Comparison of ENCODE assay signal across 23 cellular contexts in the genomic region with DNA sequence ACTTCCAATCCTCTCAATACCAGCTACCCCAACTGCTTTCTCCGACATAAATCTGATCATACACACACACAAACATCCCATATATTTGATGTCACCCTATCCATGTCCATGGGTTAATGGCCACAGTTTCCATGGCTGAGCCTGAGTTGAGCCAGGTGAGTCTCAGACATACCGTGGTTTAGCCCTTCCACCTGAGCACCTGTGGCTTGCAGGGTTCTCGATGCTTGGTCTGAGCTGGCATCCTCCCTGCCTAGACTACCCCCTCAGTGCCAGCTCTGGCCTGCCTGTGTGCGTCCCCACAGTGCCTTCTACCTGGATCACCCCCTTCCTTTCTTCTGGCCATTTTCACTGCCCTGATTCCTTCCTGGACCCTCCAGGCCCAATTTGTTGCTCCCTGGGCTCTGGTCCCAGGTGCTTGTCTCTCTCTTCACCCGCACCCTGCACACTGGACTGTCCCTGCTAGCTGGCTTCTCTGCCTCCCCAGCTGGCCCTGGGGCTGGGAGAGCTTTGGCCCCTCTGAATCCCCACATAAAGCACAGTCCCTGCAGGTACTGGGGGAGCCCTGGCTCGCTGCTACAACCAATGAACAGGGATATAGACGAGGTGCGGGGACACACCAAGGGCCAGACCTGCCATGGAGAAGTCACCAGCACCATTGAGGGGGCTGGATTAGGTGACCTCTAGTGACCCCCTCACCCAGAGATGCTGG. TPM values are rescaled to one million over a fixed set of nuclear protein-coding genes. Genes with fewer than 3 reads are reported as not detected.
DNase-seq lines count a peak whose midpoint lies in the region; ATAC-seq and TF ChIP-seq lines count a peak whose summit lies in the region.
"Had no signal": no experiment of that assay in that cellular context is flagged by ENCODE, and none has a peak within 500 bp of the region (broad histone marks: within the 10 kb centered on the region; RNA-seq: fewer than 3 reads in every experiment).

No MANE protein-coding gene starts in this region.

- H3K4me1 ChIP-seq in breast epithelium (no peaks in the 10 kb centered on the region), PC-9 (replicated peaks; ENCODE audit: insufficient read depth) (peaks cover 39% of the 10 kb centered on the region), endodermal cell (ENCODE audit: control insufficient read depth, insufficient read depth, low read length) (peaks cover 5% of the 10 kb centered on the region)
- H3K4me1 ChIP-seq: thyroid gland had no signal

- no peak overlapping the region for H2AFZ ChIP-seq in PC-9

- peaks cover 6% of the 10 kb centered on the region; the same call in 1 of the 2 replicates for H3K79me2 ChIP-seq in PC-9 (ENCODE audit: low read depth)

- no peak overlapping the region for H3K9ac ChIP-seq in endodermal cell (ENCODE audit: extremely low read depth, low read length, poor library complexity, severe bottlenecking)

- H3K9me3 ChIP-seq in breast epithelium (no peaks in the 10 kb centered on the region), PC-9 (ENCODE audit: insufficient read depth, low read depth) (no peaks in the 10 kb centered on the region), endodermal cell (ENCODE audit: control insufficient read depth, low read length) (no peaks in the 10 kb centered on the region)
- H3K9me3 ChIP-seq: thyroid gland had no signal

- CTCF ChIA-PET in MCF 10A (lab: Yijun Ruan, JAX) (interaction anchor here (1.0 to 4.4 kb wide), 5 partner anchors 8 to 311 kb away, joined by 3 to 29 read pairs (median 4); partner anchors contain the start of genes ELMO3 and TMEM208), PC-9 (lab: Charles Lee) (no interaction called here)

- POLR2A ChIA-PET in MCF 10A (lab: Yijun Ruan, JAX) = interaction anchor here (0.7 to 9.4 kb wide), 13 partner anchors 8 to 176 kb away, joined by 3 to 87 read pairs (median 5); partner anchors contain the start of genes ELMO3, FHOD1, MATCAP1 and NOL3
- POLR2A ChIA-PET in PC-9 (lab: Charles Lee; ENCODE audit: unreplicated experiment) = interaction anchor here (0.6 to 0.7 kb wide), 2 partner anchors 35 to 692 kb away, joined by 3 to 4 read pairs; no protein-coding TSS in a partner anchor

- H3K27me3 Mint-ChIP-seq in MCF 10A (ENCODE audit: insufficient read depth, unreplicated experiment) (no peaks in the 10 kb centered on the region), endodermal cell (ENCODE audit: insufficient read depth) (peaks cover 7% of the 10 kb centered on the region)
- H3K27me3 Mint-ChIP-seq: CD4-positive, alpha-beta T cell; naive thymus-derived CD8-positive, alpha-beta T cell had no signal

- H3F3A ChIP-seq in PC-9 (ENCODE audit: insufficient read depth, low read depth) = peaks cover 45% of the 10 kb centered on the region

- H3K27me3 ChIP-seq in breast epithelium (no peaks in the 10 kb centered on the region), PC-9 (ENCODE audit: insufficient read depth, low read depth) (no peaks in the 10 kb centered on the region), endodermal cell (ENCODE audit: control insufficient read depth, insufficient read depth, low read length, poor library complexity, severe bottlenecking) (no peaks in the 10 kb centered on the region)
- H3K27me3 ChIP-seq: thyroid gland had no signal

- H3K4me1 Mint-ChIP-seq in MCF 10A (ENCODE audit: insufficient read depth, unreplicated experiment) (peaks cover 28% of the 10 kb centered on the region), endodermal cell (peaks cover 8% of the 10 kb centered on the region)
- H3K4me1 Mint-ChIP-seq in stimulated activated effector memory CD8-positive, alpha-beta T cell treated with anti-CD3 and anti-CD28 coated beads, Interleukin-12 subunit alpha, Interleukin-12 subunit beta, amount 100 ng/mL, for 72 hours = peaks cover 13% of the 10 kb centered on the region

- no peak for ATAC-seq in stimulated activated effector memory CD8-positive, alpha-beta T cell treated with anti-CD3 and anti-CD28 coated beads, Interleukin-12 subunit alpha, Interleukin-12 subunit beta, amount 100 ng/mL, for 72 hours
- ATAC-seq in HG03045 (IDR thresholded peaks at IDR 0.05; ENCODE audit: unreplicated experiment) = no peak
- ATAC-seq: activated CD4-positive, CD25-positive, alpha-beta regulatory T cell treated with anti-CD3 and anti-CD28 coated beads, Interleukin-2, amount 50 U/mL, for 24 hours; naive thymus-derived CD8-positive, alpha-beta T cell had no signal

- H3K36me3 ChIP-seq in breast epithelium = peaks cover 8% of the 10 kb centered on the region
- H3K36me3 ChIP-seq in PC-9 (ENCODE audit: low read depth) = 0 out of 2 replicates have a peak, but pooled peaks cover 3% of the 10 kb centered on the region
- peaks cover 15% of the 10 kb centered on the region for H3K36me3 ChIP-seq in endodermal cell (ENCODE audit: control insufficient read depth, insufficient read depth, low read length)

- BruUV-seq in MCF 10A (replicated peaks; lab: Mats Ljungman, UMichigan) (no TSS peak), PC-9 (replicated peaks; lab: Mats Ljungman, UMichigan) (no TSS peak)

- H3K27ac Mint-ChIP-seq in MCF 10A (ENCODE audit: low read depth, unreplicated experiment) = peak overlapping the region; percentile 66
- H3K27ac Mint-ChIP-seq in endodermal cell = no peak overlapping the region
- H3K27ac Mint-ChIP-seq in stimulated activated effector memory CD8-positive, alpha-beta T cell treated with anti-CD3 and anti-CD28 coated beads, Interleukin-12 subunit alpha, Interleukin-12 subunit beta, amount 100 ng/mL, for 72 hours = peak overlapping the region; percentile 89
- H3K27ac Mint-ChIP-seq: CD4-positive, alpha-beta T cell had no signal

- H3K9me3 Mint-ChIP-seq in MCF 10A (ENCODE audit: unreplicated experiment) (no peaks in the 10 kb centered on the region), endodermal cell (no peaks in the 10 kb centered on the region)
- no peaks in the 10 kb centered on the region for H3K9me3 Mint-ChIP-seq in stimulated activated effector memory CD8-positive, alpha-beta T cell treated with anti-CD3 and anti-CD28 coated beads, Interleukin-12 subunit alpha, Interleukin-12 subunit beta, amount 100 ng/mL, for 72 hours
- H3K9me3 Mint-ChIP-seq: CD4-positive, alpha-beta T cell; naive thymus-derived CD8-positive, alpha-beta T cell had no signal

- H3K4me3 Mint-ChIP-seq in MCF 10A (ENCODE audit: unreplicated experiment) (peak overlapping the region; percentile 47), endodermal cell (no peak overlapping the region)
- no peak overlapping the region for H3K4me3 Mint-ChIP-seq in stimulated activated effector memory CD8-positive, alpha-beta T cell treated with anti-CD3 and anti-CD28 coated beads, Interleukin-12 subunit alpha, Interleukin-12 subunit beta, amount 100 ng/mL, for 72 hours
- H3K4me3 Mint-ChIP-seq: CD4-positive, alpha-beta T cell had no signal

- peak overlapping the region; percentile 65 for H3K4me2 ChIP-seq in PC-9

- H3K4me3 ChIP-seq in breast epithelium (no peak overlapping the region), PC-9 (no peak overlapping the region), endodermal cell (ENCODE audit: low read length) (no peak overlapping the region)
- H3K4me3 ChIP-seq: thyroid gland had no signal

- H3K27ac ChIP-seq in breast epithelium (no peak overlapping the region), PC-9 (peak overlapping the region; percentile 64), endodermal cell (ENCODE audit: low read depth, low read length) (peak overlapping the region; percentile 34)
- H3K27ac ChIP-seq: thyroid gland had no signal

- no peak for TF ChIP-seq POLR2A in breast epithelium (IDR thresholded peaks at IDR 0.05)

- DNase-seq in MCF 10A (ENCODE audit: unreplicated experiment) = no peak
- no peak for DNase-seq in breast epithelium (ENCODE audit: low spot score in 2 of 2)
- no peak for DNase-seq in PC-9
- no peak for DNase-seq in endodermal cell
- no peak for DNase-seq in stimulated activated effector memory CD8-positive, alpha-beta T cell treated with anti-CD3 and anti-CD28 coated beads, Interleukin-12 subunit alpha, Interleukin-12 subunit beta, amount 100 ng/mL, for 72 hours (ENCODE audit: low spot score in 2 of 2)
- DNase-seq in epidermal melanocyte (ENCODE audit: insufficient read length, low spot score) = no peak
- DNase-seq in H4 (ENCODE audit: low spot score) = no peak
- DNase-seq: activated effector memory CD4-positive, alpha-beta T cell treated with anti-CD3 and anti-CD28 coated beads, Interleukin-2, amount 50 U/mL, for 16 hours; aorta; CD4-positive, alpha-beta T cell; DMS79 treated with DMSO at 0.1 percent for 48 hours; effector CD4-positive, alpha-beta T cell; glutamatergic neuron; GOT3; naive thymus-derived CD8-positive, alpha-beta T cell; NCI-H1105; NCI-H2107; stimulated activated naive CD4-positive, alpha-beta T cell; thyroid gland had no signal

- TF ChIP-seq CTCF in MCF 10A (IDR thresholded peaks at IDR 0.05; ENCODE audit: unreplicated experiment) (no peak), breast epithelium (IDR thresholded peaks at IDR 0.05) (no peak), PC-9 (conservative IDR thresholded peaks at IDR 0.05) (no peak), endodermal cell (conservative IDR thresholded peaks at IDR 0.05) (no peak)

- 91 to 96% methylated on average over 7 to 8 of the region's 8 CpGs for WGBS in endodermal cell (ENCODE audit: insufficient coverage in 1 of 2, insufficient read length in 1 of 2), 2 experiments

- H4K20me1 ChIP-seq in PC-9 (ENCODE audit: insufficient read depth) = peaks cover 2% of the 10 kb centered on the region; the same call in 1 of the 2 replicates

- H3K9me2 ChIP-seq in PC-9 (ENCODE audit: insufficient read depth) = no peaks in the 10 kb centered on the region

- peaks cover 27% of the 10 kb centered on the region for H3K36me3 Mint-ChIP-seq in MCF 10A (ENCODE audit: insufficient read depth, unreplicated experiment)
- peaks cover 4% of the 10 kb centered on the region for H3K36me3 Mint-ChIP-seq in endodermal cell (ENCODE audit: low read depth)
- peaks cover 44% of the 10 kb centered on the region for H3K36me3 Mint-ChIP-seq in stimulated activated effector memory CD8-positive, alpha-beta T cell treated with anti-CD3 and anti-CD28 coated beads, Interleukin-12 subunit alpha, Interleukin-12 subunit beta, amount 100 ng/mL, for 72 hours

- intact Hi-C loops in MCF 10A (cut with micrococcal nuclease) = no loop called here
- intact Hi-C loops in breast epithelium (cut with DNase I; ENCODE audit: low total_unique reads) = no loop called here
- intact Hi-C loops in PC-9 (cut with micrococcal nuclease; ENCODE audit: unreplicated experiment) = loop anchor here (2.0 kb wide), 1 partner anchor 41 kb away; the partner anchor contains the start of gene FHOD1

RNA-seq across cellular contexts. Expression of gene ELMO3, which starts 7.4 kb away (rescaled TPM):
- total RNA-seq in MCF 10A (2022) = 9.6 and 12.0 TPM in 2 replicates
- total RNA-seq in breast epithelium = 10 to 100 TPM in 2 of 3 donors, 1 to 10 TPM in 1; 1.1 to 35.0 (median 19.7) TPM
- total RNA-seq in PC-9 (2021) = 32.4 and 51.1 TPM in 2 replicates
- total RNA-seq in endodermal cell = 1 to 10 TPM; 5.6 to 6.4 TPM
- polyA plus RNA-seq in endodermal cell (2013, experiment 1 of 2) = 2.5 TPM
- 2.4 TPM for polyA plus RNA-seq in endodermal cell (2013, experiment 2 of 2)
- 0.06 and 0.29 TPM in 2 replicates for total RNA-seq in H4 (2014; rRNA removed; shearing (Covaris generic))
- polyA plus RNA-seq: naive thymus-derived CD8-positive, alpha-beta T cell had no signal

RNA-seq across cellular contexts. Expression of gene E2F4, which starts 14.3 kb away (rescaled TPM):
- total RNA-seq in MCF 10A (2022) (81.0 and 85.5 TPM in 2 replicates), breast epithelium (10 to 100 TPM; 74.1 to 86.9 (median 76.1) TPM), PC-9 (2021) (78.4 and 82.5 TPM in 2 replicates), endodermal cell (10 to 100 TPM; 71.8 to 72.8 TPM)
- polyA plus RNA-seq in endodermal cell (2013, experiment 1 of 2) = 70.8 TPM
- polyA plus RNA-seq in endodermal cell (2013, experiment 2 of 2) = 65.3 TPM
- 78.4 and 80.7 TPM in 2 replicates for total RNA-seq in H4 (2014; rRNA removed; shearing (Covaris generic))

RNA-seq across cellular contexts. Expression of gene EXOC3L1, which starts 16.3 kb away (rescaled TPM):
- total RNA-seq in MCF 10A (2022) (not detected in 2 replicates), breast epithelium (1 to 10 TPM; 1.1 to 3.6 (median 2.2) TPM), PC-9 (2021) (0.35 TPM in 1 of 2 replicates, not detected in the other), endodermal cell (1 to 10 TPM in 1 of 2 donors, under 1 TPM in 1; 0.97 to 1.8 TPM)
- 1.2 TPM for polyA plus RNA-seq in endodermal cell (2013, experiment 1 of 2)
- polyA plus RNA-seq in endodermal cell (2013, experiment 2 of 2) = 0.50 TPM
- total RNA-seq in H4 (2014; rRNA removed; shearing (Covaris generic)) = not detected in 2 replicates
- total RNA-seq: CD4-positive, alpha-beta T cell; naive thymus-derived CD8-positive, alpha-beta T cell; NCI-H460 had no signal
- polyA plus RNA-seq: AG04450 had no signal

RNA-seq across cellular contexts. Expression of gene TMEM208, which starts 20.6 kb away (rescaled TPM):
- total RNA-seq in MCF 10A (2022) (44.4 and 55.5 TPM in 2 replicates), breast epithelium (10 to 100 TPM; 35.2 to 46.2 (median 44.2) TPM), PC-9 (2021) (39.5 and 42.0 TPM in 2 replicates), endodermal cell (10 to 100 TPM; 43.1 to 46.4 TPM)
- polyA plus RNA-seq in endodermal cell (2013, experiment 1 of 2) = 40.4 TPM
- polyA plus RNA-seq in endodermal cell (2013, experiment 2 of 2) = 36.2 TPM
- 31.1 and 38.4 TPM in 2 replicates for total RNA-seq in H4 (2014; rRNA removed; shearing (Covaris generic))

RNA-seq across cellular contexts. Expression of gene MATCAP1, which starts 22.5 kb away (rescaled TPM):
- 18.1 and 18.7 TPM in 2 replicates for total RNA-seq in MCF 10A (2022)
- 10 to 100 TPM; 10.9 to 13.4 (median 11.6) TPM for total RNA-seq in breast epithelium
- 21.7 and 24.6 TPM in 2 replicates for total RNA-seq in PC-9 (2021)
- total RNA-seq in endodermal cell = 10 to 100 TPM; 50.2 to 63.8 TPM
- 79.8 TPM for polyA plus RNA-seq in endodermal cell (2013, experiment 1 of 2)
- polyA plus RNA-seq in endodermal cell (2013, experiment 2 of 2) = 64.2 TPM
- total RNA-seq in H4 (2014; rRNA removed; shearing (Covaris generic)) = 3.5 and 4.5 TPM in 2 replicates

Comparison
In these comparisons a context has a peak if more than half of its experiments do, and no peak if none do; other contexts are left out.
1. H3K27ac ChIP-seq: peak in PC-9 (single experiment) and endodermal cell (single experiment); none in breast epithelium (0 of 2).